In genomic region chr3:40921251-40921650, GRCh38 we compare ENCODE assay signal across 27 cellular contexts.
"Had no signal": no experiment of that assay in that cellular context is flagged by ENCODE, and none has a peak within 500 bp of the region (broad histone marks: within the 10 kb centered on the region; RNA-seq: fewer than 3 reads in every experiment).

No MANE protein-coding gene starts in this region.

- H2AFZ ChIP-seq: hepatocyte had no signal

- H3K27ac ChIP-seq: coronary artery, epithelial cell of prostate, esophagus squamous epithelium, gastroesophageal sphincter, heart right ventricle, hepatocyte had no signal

- FAIRE-seq: astrocyte had no signal

- H3K4me2 ChIP-seq: hepatocyte had no signal

- H3K36me3 ChIP-seq: esophagus squamous epithelium, gastroesophageal sphincter, heart right ventricle had no signal

- H3K79me2 ChIP-seq: hepatocyte had no signal

- DNase-seq: activated CD4-positive, alpha-beta memory T cell treated with anti-CD3 and anti-CD28 coated beads for 36 hours; activated CD4-positive, alpha-beta T cell treated with anti-CD3 and anti-CD28 coated beads for 36 hours; activated CD8-positive, alpha-beta memory T cell treated with anti-CD3 and anti-CD28 coated beads, Interleukin-2, amount 10 ng/mL, durations not matched to agents 7 days and 5 days; activated CD8-positive, alpha-beta memory T cell treated with anti-CD3 and anti-CD28 coated beads, Interleukin-2, amount 50 U/mL, for 4 hours; activated CD8-positive, alpha-beta T cell treated with anti-CD3 and anti-CD28 coated beads, Interleukin-2, amount 10 ng/mL, durations not matched to agents 7 days and 5 days; activated gamma-delta T cell; activated naive CD4-positive, alpha-beta T cell; activated naive CD4-positive, alpha-beta T cell treated with anti-CD3 and anti-CD28 coated beads, Interleukin-2, amount 10 ng/mL, durations not matched to agents 7 days and 5 days; activated naive CD8-positive, alpha-beta T cell treated with anti-CD3 and anti-CD28 coated beads, Interleukin-2, amount 10 ng/mL, durations not matched to agents 7 days and 5 days; activated T-cell treated with anti-CD3 and anti-CD28 coated beads for 4 hours; activated T-cell treated with anti-CD3 and anti-CD28 coated beads, Interleukin-2, amount 50 U/mL, for 24 hours; activated T-cell treated with anti-CD3 and anti-CD28 coated beads, Interleukin-2, amount 50 U/mL, for 72 hours; caudate nucleus; effector CD4-positive, alpha-beta T cell; effector memory CD8-positive, alpha-beta T cell; esophagus squamous epithelium; foreskin melanocyte; heart right ventricle; T-helper 2 cell had no signal

- H3K27me3 Mint-ChIP-seq: activated CD4-positive, alpha-beta T cell treated with anti-CD3 and anti-CD28 coated beads, Interleukin-2, amount 10 ng/mL, durations not matched to agents 24 days and 14 days; activated naive CD4-positive, alpha-beta T cell treated with anti-CD3 and anti-CD28 coated beads, Interleukin-2, amount 10 ng/mL, durations not matched to agents 7 days and 5 days; dendritic cell treated with granulocyte-macrophage colony-stimulating factor and Interleukin-4, amounts not matched to agents 40 ng/mL and 50 ng/mL, for 4 days had no signal

- H3K4me3 ChIP-seq: coronary artery, esophagus squamous epithelium, gastroesophageal sphincter, heart right ventricle, hepatocyte had no signal

- H3K4me3 Mint-ChIP-seq: activated CD4-positive, alpha-beta memory T cell treated with anti-CD3 and anti-CD28 coated beads for 36 hours; activated CD4-positive, alpha-beta T cell treated with anti-CD3 and anti-CD28 coated beads for 36 hours; activated CD4-positive, alpha-beta T cell treated with anti-CD3 and anti-CD28 coated beads, Interleukin-2, amount 10 ng/mL, durations not matched to agents 24 days and 14 days; activated CD8-positive, alpha-beta memory T cell treated with anti-CD3 and anti-CD28 coated beads, Interleukin-2, amount 10 ng/mL, durations not matched to agents 7 days and 5 days; activated CD8-positive, alpha-beta T cell treated with anti-CD3 and anti-CD28 coated beads, Interleukin-2, amount 10 ng/mL, durations not matched to agents 7 days and 5 days; activated naive CD4-positive, alpha-beta T cell treated with anti-CD3 and anti-CD28 coated beads, Interleukin-2, amount 10 ng/mL, durations not matched to agents 7 days and 5 days; activated naive CD8-positive, alpha-beta T cell treated with anti-CD3 and anti-CD28 coated beads, Interleukin-2, amount 10 ng/mL, durations not matched to agents 7 days and 5 days; activated T-cell treated with anti-CD3 and anti-CD28 coated beads, Interleukin-2, amount 50 U/mL, for 24 hours; activated T-cell treated with anti-CD3 and anti-CD28 coated beads, Interleukin-2, amount 50 U/mL, for 72 hours; dendritic cell treated with granulocyte-macrophage colony-stimulating factor and Interleukin-4, amounts not matched to agents 40 ng/mL and 50 ng/mL, for 4 days; effector memory CD8-positive, alpha-beta T cell had no signal

- H3K4me1 Mint-ChIP-seq: activated CD4-positive, alpha-beta T cell treated with anti-CD3 and anti-CD28 coated beads for 36 hours; activated CD4-positive, alpha-beta T cell treated with anti-CD3 and anti-CD28 coated beads, Interleukin-2, amount 10 ng/mL, durations not matched to agents 24 days and 14 days; activated naive CD4-positive, alpha-beta T cell treated with anti-CD3 and anti-CD28 coated beads, Interleukin-2, amount 10 ng/mL, durations not matched to agents 7 days and 5 days; activated naive CD8-positive, alpha-beta T cell treated with anti-CD3 and anti-CD28 coated beads, Interleukin-2, amount 10 ng/mL, durations not matched to agents 7 days and 5 days had no signal

- H3K4me1 ChIP-seq: esophagus squamous epithelium, gastroesophageal sphincter, heart right ventricle had no signal

- H3K36me3 Mint-ChIP-seq: activated CD4-positive, alpha-beta memory T cell treated with anti-CD3 and anti-CD28 coated beads for 36 hours; activated CD8-positive, alpha-beta memory T cell treated with anti-CD3 and anti-CD28 coated beads, Interleukin-2, amount 10 ng/mL, durations not matched to agents 7 days and 5 days; activated naive CD4-positive, alpha-beta T cell treated with anti-CD3 and anti-CD28 coated beads, Interleukin-2, amount 10 ng/mL, durations not matched to agents 7 days and 5 days; activated naive CD4-positive, alpha-beta T cell treated with anti-CD3 and anti-CD28 coated beads, Interleukin-2, amount 50 U/mL, for 72 hours; activated naive CD8-positive, alpha-beta T cell treated with anti-CD3 and anti-CD28 coated beads, Interleukin-2, amount 10 ng/mL, durations not matched to agents 7 days and 5 days had no signal

- ATAC-seq: activated CD4-positive, alpha-beta T cell treated with anti-CD3 and anti-CD28 coated beads for 36 hours; activated CD8-positive, alpha-beta memory T cell treated with anti-CD3 and anti-CD28 coated beads, Interleukin-2, amount 10 ng/mL, durations not matched to agents 7 days and 5 days; activated CD8-positive, alpha-beta T cell treated with anti-CD3 and anti-CD28 coated beads, Interleukin-2, amount 10 ng/mL, durations not matched to agents 7 days and 5 days; activated naive CD4-positive, alpha-beta T cell treated with anti-CD3 and anti-CD28 coated beads, Interleukin-2, amount 50 U/mL, for 72 hours; activated T-cell treated with anti-CD3 and anti-CD28 coated beads, Interleukin-2, amount 50 U/mL, for 72 hours; effector memory CD8-positive, alpha-beta T cell; gastroesophageal sphincter; heart right ventricle had no signal

- H3K9me3 Mint-ChIP-seq: activated CD4-positive, alpha-beta memory T cell treated with anti-CD3 and anti-CD28 coated beads for 36 hours; activated CD4-positive, alpha-beta T cell treated with anti-CD3 and anti-CD28 coated beads, Interleukin-2, amount 10 ng/mL, durations not matched to agents 24 days and 14 days; activated naive CD4-positive, alpha-beta T cell treated with anti-CD3 and anti-CD28 coated beads, Interleukin-2, amount 10 ng/mL, durations not matched to agents 7 days and 5 days; activated naive CD8-positive, alpha-beta T cell treated with anti-CD3 and anti-CD28 coated beads, Interleukin-2, amount 10 ng/mL, durations not matched to agents 7 days and 5 days; activated T-cell treated with anti-CD3 and anti-CD28 coated beads, Interleukin-2, amount 50 U/mL, for 24 hours; activated T-cell treated with anti-CD3 and anti-CD28 coated beads, Interleukin-2, amount 50 U/mL, for 72 hours; dendritic cell treated with granulocyte-macrophage colony-stimulating factor and Interleukin-4, amounts not matched to agents 40 ng/mL and 50 ng/mL, for 4 days; effector memory CD8-positive, alpha-beta T cell had no signal

- H3K27ac Mint-ChIP-seq: activated CD4-positive, alpha-beta memory T cell treated with anti-CD3 and anti-CD28 coated beads for 36 hours; activated CD4-positive, alpha-beta T cell treated with anti-CD3 and anti-CD28 coated beads for 36 hours; activated CD4-positive, alpha-beta T cell treated with anti-CD3 and anti-CD28 coated beads, Interleukin-2, amount 10 ng/mL, durations not matched to agents 24 days and 14 days; activated CD8-positive, alpha-beta memory T cell treated with anti-CD3 and anti-CD28 coated beads, Interleukin-2, amount 10 ng/mL, durations not matched to agents 7 days and 5 days; activated CD8-positive, alpha-beta T cell treated with anti-CD3 and anti-CD28 coated beads, Interleukin-2, amount 10 ng/mL, durations not matched to agents 7 days and 5 days; activated naive CD4-positive, alpha-beta T cell treated with anti-CD3 and anti-CD28 coated beads, Interleukin-2, amount 10 ng/mL, durations not matched to agents 7 days and 5 days; activated naive CD4-positive, alpha-beta T cell treated with anti-CD3 and anti-CD28 coated beads, Interleukin-2, amount 50 U/mL, for 72 hours; activated naive CD8-positive, alpha-beta T cell treated with anti-CD3 and anti-CD28 coated beads, Interleukin-2, amount 10 ng/mL, durations not matched to agents 7 days and 5 days; activated T-cell treated with anti-CD3 and anti-CD28 coated beads, Interleukin-2, amount 50 U/mL, for 24 hours; activated T-cell treated with anti-CD3 and anti-CD28 coated beads, Interleukin-2, amount 50 U/mL, for 72 hours; dendritic cell treated with granulocyte-macrophage colony-stimulating factor and Interleukin-4, amounts not matched to agents 40 ng/mL and 50 ng/mL, for 4 days; effector memory CD8-positive, alpha-beta T cell had no signal

- H3K27me3 ChIP-seq: esophagus squamous epithelium, gastroesophageal sphincter, heart right ventricle, hepatocyte had no signal

- H3K9me3 ChIP-seq: esophagus squamous epithelium, gastroesophageal sphincter, heart right ventricle had no signal
